ENCODE assay signal across 11 cellular contexts in the genomic region with DNA sequence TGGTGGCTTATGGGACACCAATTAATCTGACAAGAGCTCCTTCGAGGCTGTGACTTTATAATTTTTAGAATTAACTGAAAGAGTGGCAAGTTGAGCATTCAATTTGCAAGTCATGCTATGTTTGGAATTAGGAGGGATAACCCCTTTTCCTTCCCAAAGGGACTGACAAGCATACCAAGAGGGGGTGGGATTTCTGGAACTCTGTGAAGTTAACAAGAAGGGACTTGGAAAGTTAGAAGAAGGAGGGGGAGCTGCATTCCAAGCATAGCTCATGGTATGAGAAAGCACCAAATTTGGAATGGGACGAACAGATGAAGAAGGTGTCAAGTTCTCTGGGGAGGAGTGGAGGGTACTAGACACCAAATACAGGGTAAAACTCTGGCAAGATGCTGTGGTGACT. TPM values are rescaled to one million over a fixed set of nuclear protein-coding genes. Genes with fewer than 3 reads are reported as not detected.
DNase-seq lines count a peak whose midpoint lies in the region; ATAC-seq and TF ChIP-seq lines count a peak whose summit lies in the region.
"Had no signal": no experiment of that assay in that cellular context is flagged by ENCODE, and none has a peak within 500 bp of the region (broad histone marks: within the 10 kb centered on the region; RNA-seq: fewer than 3 reads in every experiment).

No MANE protein-coding gene starts in this region.

- no peak for ATAC-seq in HG03565 (IDR thresholded peaks at IDR 0.05; ENCODE audit: unreplicated experiment)
- ATAC-seq: activated CD4-positive, alpha-beta T cell treated with anti-CD3 and anti-CD28 coated beads for 36 hours had no signal

- intact Hi-C loops in stomach (cut with DNase I; ENCODE audit: low total_unique reads), result no loop called here

- H3K27me3 ChIP-seq in skeletal muscle satellite cell (ENCODE audit: control insufficient read depth, insufficient read depth, low read length) (peaks cover 7% of the 10 kb centered on the region), stomach (peaks cover 0 to 22% (median 6%) of the 10 kb centered on the region in 3 donors)

- TF ChIP-seq EP300 in stomach (IDR thresholded peaks at IDR 0.05), result no peak

- DNase-seq in HFF-Myc (ENCODE audit: extremely low read depth, low read depth) (peak; percentile 62), SW480 (ENCODE audit: low spot score) (peak; percentile 21), hepatic stellate cell (ENCODE audit: low spot score) (peak; percentile 53), NCI-H1105 treated with DMSO at 0.1 percent for 48 hours (lab: John Stamatoyannopoulos, UW) (no peak), stomach (no peak)
- DNase-seq: activated CD4-positive, alpha-beta T cell treated with anti-CD3 and anti-CD28 coated beads for 36 hours; activated effector memory CD4-positive, alpha-beta T cell treated with Interleukin-2 at 50 U/mL for 16 hours; NCI-H526 treated with DMSO at 0.1 percent for 48 hours had no signal

- H3K4me3 ChIP-seq in HFF-Myc (replicated peaks; ENCODE audit: low read depth, low read length) (no peak overlapping the region), skeletal muscle satellite cell (ENCODE audit: low read length) (peak overlapping the region; percentile 40), stomach (no peak overlapping the region)
- H3K4me3 ChIP-seq: suprapubic skin had no signal

- no peak for TF ChIP-seq POLR2A in stomach (IDR thresholded peaks at IDR 0.05)

- 35 to 43% (median 41%) methylated on average over 2 of the region's 2 CpGs for WGBS in stomach, 5 donors

- H3K27ac ChIP-seq in stomach, result no peak overlapping the region
- H3K27ac ChIP-seq: suprapubic skin had no signal

- H3K4me1 ChIP-seq in skeletal muscle satellite cell (ENCODE audit: control insufficient read depth, insufficient read depth, low read length) (peaks cover 36% of the 10 kb centered on the region), stomach (peaks cover 0 to 16% (median 6%) of the 10 kb centered on the region in 4 donors)

- peak overlapping the region; percentile 55 for H3K9ac ChIP-seq in skeletal muscle satellite cell (ENCODE audit: low read depth, low read length)

- H3K9me3 ChIP-seq in skeletal muscle satellite cell (replicated peaks; ENCODE audit: low read length) (no peaks in the 10 kb centered on the region), stomach (no peaks in the 10 kb centered on the region)
- H3K9me3 ChIP-seq: suprapubic skin had no signal

- no peak for TF ChIP-seq CTCF in HFF-Myc (IDR thresholded peaks at IDR 0.05; ENCODE audit: low read depth, low read length, missing control alignments)
- no peak for TF ChIP-seq CTCF in stomach (IDR thresholded peaks at IDR 0.05)

- H3K36me3 ChIP-seq in skeletal muscle satellite cell (ENCODE audit: insufficient read depth, low read length) (no peaks in the 10 kb centered on the region), stomach (no peaks in the 10 kb centered on the region)
- H3K36me3 ChIP-seq: suprapubic skin had no signal

- peak overlapping the region; percentile 50 for H3K4me2 ChIP-seq in skeletal muscle satellite cell (ENCODE audit: low read length)

RNA-seq across cellular contexts. Expression of gene PALM2AKAP2, which starts 8.9 kb away (rescaled TPM):
- 3.1 and 8.9 TPM in 2 replicates for total RNA-seq in skeletal muscle satellite cell (2012; rRNA removed)
- total RNA-seq in stomach, result 1 to 10 TPM in 3 of 5 donors, not detected in 2; 1.3 to 6.2 (median 1.7) TPM
- 1 to 10 TPM in 1 of 3 donors, under 1 TPM in 1, not detected in 1; 0.05 to 1.2 TPM for polyA plus RNA-seq in stomach

Comparison
In these comparisons a context has a peak if more than half of its experiments do, and no peak if none do; other contexts are left out.
1. DNase-seq: peak in HFF-Myc (single experiment), SW480 (single experiment) and hepatic stellate cell (single experiment); none in NCI-H1105 treated with DMSO at 0.1 percent for 48 hours (single experiment) and stomach (single experiment).